In genomic region chr6:101077344-101077743, GRCh38 we compare ENCODE assay signal across 32 cellular contexts.
"Had no signal": no experiment of that assay in that cellular context is flagged by ENCODE, and none has a peak within 500 bp of the region (broad histone marks: within the 10 kb centered on the region; RNA-seq: fewer than 3 reads in every experiment).

No MANE protein-coding gene starts in this region.

- H3K36me3 ChIP-seq: MG63 had no signal

- H3K9ac ChIP-seq: KMS-11 had no signal

- H3K4me3 ChIP-seq: MG63 had no signal

- DNase-seq: Karpas-422, Kasumi-1, MG63, MM.1S, MV-4-11, NCI-H1048, NCI-H1092, NCI-H1092 treated with DMSO at 0.1 percent for 48 hours, NCI-H1105, NCI-H1105 treated with DMSO at 0.1 percent for 48 hours, NCI-H1417, NCI-H1417 treated with DMSO at 0.1 percent for 48 hours, NCI-H1436, NCI-H1436 treated with DMSO at 0.1 percent for 48 hours, NCI-H146, NCI-H1694, NCI-H1694 treated with DMSO at 0.1 percent for 48 hours, NCI-H187, NCI-H187 treated with DMSO at 0.1 percent for 48 hours, NCI-H1930, NCI-H2029 treated with DMSO at 0.1 percent for 48 hours, NCI-H2081, NCI-H2081 treated with DMSO at 0.1 percent for 48 hours, NCI-H2107, NCI-H2171, NCI-H2171 treated with DMSO at 0.1 percent for 48 hours, NCI-H2227 treated with DMSO at 0.1 percent for 48 hours, NCI-H345, NCI-H446, NCI-H446 treated with DMSO at 0.1 percent for 48 hours, NCI-H510A had no signal

- H3K27me3 ChIP-seq: MG63 had no signal

- H3K4me2 ChIP-seq: KMS-11 had no signal

- H3K27ac ChIP-seq: KMS-11 had no signal
